Comparison of ENCODE assay signal across 14 cellular contexts in genomic region chr2:239111401-239112100, GRCh38.
"Had no signal": no experiment of that assay in that cellular context is flagged by ENCODE, and none has a peak within 500 bp of the region (broad histone marks: within the 10 kb centered on the region; RNA-seq: fewer than 3 reads in every experiment).

No MANE protein-coding gene starts in this region.

- H3K4me3 ChIP-seq: adrenal gland, suprapubic skin had no signal

- H3K9me3 ChIP-seq: adrenal gland, suprapubic skin had no signal

- H3K27ac ChIP-seq: suprapubic skin had no signal

- H3K36me3 Mint-ChIP-seq: activated naive CD4-positive, alpha-beta T cell treated with anti-CD3 and anti-CD28 coated beads, Interleukin-2, amount 50 U/mL, for 24 hours had no signal

- H3K27me3 ChIP-seq: adrenal gland, suprapubic skin had no signal

- H3K4me3 Mint-ChIP-seq: activated B cell treated with CpG ODN at 0.5 μM for 24 hours; activated CD8-positive, alpha-beta T cell treated with anti-CD3 and anti-CD28 coated beads for 36 hours; activated naive CD4-positive, alpha-beta T cell treated with anti-CD3 and anti-CD28 coated beads, Interleukin-2, amount 50 U/mL, for 24 hours; activated T-cell treated with anti-CD3 and anti-CD28 coated beads, Interleukin-2, amount 50 U/mL, for 4 hours; nephron had no signal

- H3K4me1 Mint-ChIP-seq: activated B cell treated with CpG ODN at 0.5 μM for 24 hours; activated naive CD4-positive, alpha-beta T cell treated with anti-CD3 and anti-CD28 coated beads, Interleukin-2, amount 50 U/mL, for 24 hours had no signal

- H3K27me3 Mint-ChIP-seq: activated B cell treated with CpG ODN at 0.5 μM for 24 hours; activated CD8-positive, alpha-beta T cell treated with anti-CD3 and anti-CD28 coated beads for 36 hours; activated naive CD4-positive, alpha-beta T cell treated with anti-CD3 and anti-CD28 coated beads, Interleukin-2, amount 50 U/mL, for 24 hours had no signal

- H3K27ac Mint-ChIP-seq: activated B cell treated with CpG ODN at 0.5 μM for 24 hours; activated CD8-positive, alpha-beta T cell treated with anti-CD3 and anti-CD28 coated beads for 36 hours; activated naive CD4-positive, alpha-beta T cell treated with anti-CD3 and anti-CD28 coated beads, Interleukin-2, amount 50 U/mL, for 24 hours; nephron had no signal

- DNase-seq: activated B cell treated with CpG ODN at 0.5 μM for 24 hours; activated CD4-positive, alpha-beta T cell treated with anti-CD3 and anti-CD28 coated beads for 48 hours; activated CD8-positive, alpha-beta T cell treated with anti-CD3 and anti-CD28 coated beads for 36 hours; activated effector memory CD4-positive, alpha-beta T cell treated with anti-CD3 and anti-CD28 coated beads, Interleukin-2, amount 50 U/mL, for 16 hours; activated T-cell treated with anti-CD3 and anti-CD28 coated beads, Interleukin-2, amount 50 U/mL, for 4 hours; foreskin fibroblast; kidney glomerular epithelial cell; mesenchymal stem cell; stimulated activated CD4-positive, alpha-beta T cell treated with anti-CD3 and anti-CD28 coated beads, Interleukin-2, amount 100 ng/mL, for 48 hours; stimulated activated naive CD4-positive, alpha-beta T cell had no signal

- ATAC-seq: activated CD8-positive, alpha-beta T cell treated with anti-CD3 and anti-CD28 coated beads for 36 hours; activated T-cell treated with anti-CD3 and anti-CD28 coated beads, Interleukin-2, amount 50 U/mL, for 4 hours had no signal
